8 cellular contexts compared by ENCODE assay signal in genomic region chr6:166381733-166382499, GRCh38. TPM values are rescaled to one million over a fixed set of nuclear protein-coding genes. Genes with fewer than 3 reads are reported as not detected.
DNase-seq lines count a peak whose midpoint lies in the region; ATAC-seq and TF ChIP-seq lines count a peak whose summit lies in the region.

No MANE protein-coding gene starts in this region.

- TF ChIP-seq CTCF in 22Rv1 (IDR thresholded peaks at IDR 0.05) (peak; percentile 80), coronary artery (IDR thresholded peaks at IDR 0.05) (peak; percentile 81), lower leg skin (IDR thresholded peaks at IDR 0.05) (peak in 1 of 3 donors; percentile 76)

- peak overlapping the region; percentile 87 for H3K4me3 ChIP-seq in coronary artery
- H3K4me3 ChIP-seq in lower leg skin (ENCODE audit: low read depth, poor library complexity, severe bottlenecking) = peak overlapping the region; percentile 94

- no peak for TF ChIP-seq POLR2A in lower leg skin (IDR thresholded peaks at IDR 0.05)

- H3K27ac ChIP-seq in 22Rv1 (0 out of 2 replicates have a peak overlapping the region, but pooled peaks have one; percentile 32), coronary artery (peak overlapping the region; percentile 92 to 94)

- WGBS in lower leg skin, 2 donors = 0 to 1% methylated on average over 22 to 31 of the region's 49 CpGs

- DNase-seq in NCI-H2107 treated with DMSO at 0.1 percent for 48 hours (lab: John Stamatoyannopoulos, UW; ENCODE audit: unreplicated experiment) (peak; percentile 51), coronary artery (ENCODE audit: low spot score) (no peak), lower leg skin (ENCODE audit: low spot score in 2 of 2) (peak; percentile 54 to 94)
- DNase-seq in activated CD4-positive, CD25-positive, alpha-beta regulatory T cell treated with anti-CD3 and anti-CD28 coated beads, Interleukin-2, amount 50 U/mL, for 72 hours = peak; percentile 83
- DNase-seq in stimulated activated CD4-positive, alpha-beta T cell treated with anti-CD3 and anti-CD28 coated beads, TNF-alpha, amount 100 ng/mL, for 1 hour (ENCODE audit: low read depth in 3 of 3, low spot score in 1 of 3) = peak in 2 of 3 donors; percentile 33 to 54

- ATAC-seq in GM18502 (IDR thresholded peaks at IDR 0.05; ENCODE audit: poor library complexity, unreplicated experiment) = peak; percentile 48
- ATAC-seq in HG02943 (IDR thresholded peaks at IDR 0.05; ENCODE audit: low read depth, unreplicated experiment) = peak; percentile 49

- intact Hi-C loops in lower leg skin (cut with DNase I; ENCODE audit: low total_unique reads) = no loop called here

RNA-seq across cellular contexts. Expression of gene MPC1, which starts 0.8 kb away (rescaled TPM):
- 10 to 100 TPM; 35.4 to 63.6 (median 48.7) TPM for total RNA-seq in lower leg skin

RNA-seq across cellular contexts. Expression of gene SFT2D1, which starts 39.6 kb away (rescaled TPM):
- total RNA-seq in lower leg skin = 10 to 100 TPM; 23.6 to 42.9 (median 31.9) TPM
